17 cellular contexts compared by ENCODE assay signal in the genomic region with DNA sequence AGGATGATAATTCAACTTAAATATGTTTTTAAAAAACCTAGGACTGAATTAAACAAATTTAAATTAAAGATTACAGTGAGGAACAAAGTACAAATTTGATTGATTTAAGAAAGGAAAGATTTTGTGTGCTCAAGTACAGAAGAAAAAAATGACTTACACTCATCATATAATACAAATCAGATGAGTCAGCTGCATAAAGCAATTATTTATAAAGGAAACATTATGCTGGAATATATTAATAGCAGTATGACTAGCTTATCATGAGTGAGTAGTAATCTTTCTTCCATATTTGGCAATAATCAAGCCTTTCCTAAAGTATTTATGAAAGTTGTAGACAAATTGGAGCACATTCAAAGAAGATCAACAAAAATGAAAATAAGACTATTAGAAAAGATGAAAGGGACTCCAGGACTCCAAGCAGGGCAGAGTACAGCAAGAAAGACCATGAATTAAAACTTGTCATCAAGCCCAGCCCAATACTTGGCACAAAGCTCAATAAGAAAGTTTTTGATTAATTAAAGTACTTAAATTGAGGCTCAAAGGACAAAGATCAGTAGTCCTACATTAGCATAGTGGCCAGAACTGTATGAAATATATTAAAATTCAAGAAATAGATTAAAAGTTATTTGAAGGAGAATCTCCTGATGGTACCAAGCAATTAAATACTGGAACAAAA. TPM values are rescaled to one million over a fixed set of nuclear protein-coding genes. Genes with fewer than 3 reads are reported as not detected.
DNase-seq lines count a peak whose midpoint lies in the region; ATAC-seq, FAIRE-seq and TF ChIP-seq lines count a peak whose summit lies in the region.
"Had no signal": no experiment of that assay in that cellular context is flagged by ENCODE, and none has a peak within 500 bp of the region (broad histone marks: within the 10 kb centered on the region; RNA-seq: fewer than 3 reads in every experiment).

No MANE protein-coding gene starts in this region.

- no peak for TF ChIP-seq CTCF in bronchial epithelial cell (IDR thresholded peaks at IDR 0.05; ENCODE audit: insufficient read depth, low read length, severe bottlenecking)
- TF ChIP-seq CTCF in foreskin keratinocyte (conservative IDR thresholded peaks at IDR 0.05) = no peak
- TF ChIP-seq CTCF in retinal pigment epithelial cell (conservative IDR thresholded peaks at IDR 0.05; ENCODE audit: low read depth, low read length) = no peak

- H3K4me3 ChIP-seq in bronchial epithelial cell (ENCODE audit: low read depth, low read length) (no peak overlapping the region), retinal pigment epithelial cell (ENCODE audit: low read length) (no peak overlapping the region)
- H3K4me3 ChIP-seq: lung had no signal

- no peaks in the 10 kb centered on the region for H3K36me3 ChIP-seq in bronchial epithelial cell (ENCODE audit: control insufficient read depth, insufficient read depth, low read length)

- ATAC-seq in foreskin keratinocyte (peak; percentile 67), GM19452 (IDR thresholded peaks at IDR 0.05; ENCODE audit: unreplicated experiment) (no peak), GM21619 (IDR thresholded peaks at IDR 0.05; ENCODE audit: unreplicated experiment) (no peak)
- ATAC-seq: activated naive CD4-positive, alpha-beta T cell treated with anti-CD3 and anti-CD28 coated beads, Interleukin-2, amount 50 U/mL, for 72 hours had no signal

- DNase-seq in HS-5 (ENCODE audit: low read depth) (peak; percentile 16), bronchial epithelial cell (ENCODE audit: low read depth) (peak; percentile 83), foreskin keratinocyte (peak in 1 of 2 donors; percentile 60), retinal pigment epithelial cell (ENCODE audit: low read depth) (peak; percentile 67), hippocampal formation (lab: John Stamatoyannopoulos, UW) (no peak), SKM-1 (lab: John Stamatoyannopoulos, UW; ENCODE audit: unreplicated experiment) (no peak)
- DNase-seq: activated CD4-positive, alpha-beta T cell treated with anti-CD3 and anti-CD28 coated beads for 4 hours; cerebellar nuclear complex; SHP77 had no signal

- FAIRE-seq in bronchial epithelial cell (lab: Jason Lieb, UNC) = no peak
- FAIRE-seq: H1 had no signal

- H3K27ac ChIP-seq in foreskin keratinocyte = no peak overlapping the region

- H3K4me1 ChIP-seq in foreskin keratinocyte = peaks cover 13% of the 10 kb centered on the region

- H3K27me3 ChIP-seq in bronchial epithelial cell (ENCODE audit: control insufficient read depth, insufficient read depth, low read length) = no peaks in the 10 kb centered on the region
- no peaks in the 10 kb centered on the region for H3K27me3 ChIP-seq in foreskin keratinocyte

RNA-seq across cellular contexts. Expression of a gene that starts 32.8 kb away (rescaled TPM):
- total RNA-seq in bronchial epithelial cell = not detected in 2 replicates
- total RNA-seq in foreskin keratinocyte = not detected in 2 replicates
- not detected in 2 replicates for polyA plus RNA-seq in foreskin keratinocyte
- total RNA-seq: activated naive CD4-positive, alpha-beta T cell treated with anti-CD3 and anti-CD28 coated beads, Interleukin-2, amount 50 U/mL, for 72 hours; epithelial cell of proximal tubule; H1; lung; skeletal muscle tissue had no signal
- polyA plus RNA-seq: CD14-positive monocyte, H1, lung had no signal

Comparison
In these comparisons a context has a peak if more than half of its experiments do, and no peak if none do; other contexts are left out.
1. DNase-seq: peak in HS-5 (single experiment), bronchial epithelial cell (single experiment) and retinal pigment epithelial cell (single experiment); none in hippocampal formation (0 of 2) and SKM-1 (single experiment).